In the genomic region with DNA sequence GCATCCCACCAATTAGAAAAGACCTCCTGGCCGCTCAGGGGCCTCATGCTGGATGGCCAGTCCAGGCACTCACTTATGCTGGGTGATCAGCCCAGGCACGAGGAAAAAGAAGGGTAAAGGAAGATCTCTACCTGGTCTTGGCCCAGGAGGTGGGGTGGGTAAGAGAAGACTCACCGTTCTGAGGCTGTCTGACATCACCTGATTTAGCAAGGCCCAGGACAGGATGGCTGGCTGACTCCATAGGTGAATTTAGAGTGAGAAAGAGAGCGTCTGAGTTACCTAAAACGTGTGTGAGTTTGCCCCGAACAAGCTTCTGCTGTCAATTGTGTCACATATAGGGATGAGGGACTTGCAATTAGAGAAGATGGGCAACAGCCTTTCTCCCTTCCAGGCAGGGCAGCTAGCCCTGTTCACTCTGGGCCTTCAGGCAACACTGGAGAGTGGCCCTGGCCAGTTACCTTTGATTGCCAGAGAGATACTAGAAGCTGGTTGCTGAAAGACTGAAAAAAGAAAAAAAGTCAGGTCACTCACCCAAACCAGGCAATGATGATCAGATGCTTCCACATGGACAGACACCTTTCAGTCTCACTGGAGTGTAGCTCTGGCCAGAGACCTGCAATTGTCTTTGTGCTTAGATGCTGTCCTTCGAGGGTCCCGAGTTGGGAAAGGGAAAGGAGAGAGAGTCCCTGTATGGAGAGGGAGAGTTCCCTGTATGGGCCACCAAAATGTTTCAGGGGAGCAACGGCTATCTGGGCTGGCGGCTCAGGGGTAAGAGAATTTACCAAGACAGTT, we compare ENCODE assay signal across 12 cellular contexts. TPM values are rescaled to one million over a fixed set of nuclear protein-coding genes. Genes with fewer than 3 reads are reported as not detected.
DNase-seq lines count a peak whose midpoint lies in the region; FAIRE-seq and TF ChIP-seq lines count a peak whose summit lies in the region.
"Had no signal": no experiment of that assay in that cellular context is flagged by ENCODE, and none has a peak within 500 bp of the region (broad histone marks: within the 10 kb centered on the region; RNA-seq: fewer than 3 reads in every experiment).

No MANE protein-coding gene starts in this region.

- DNase-seq in CD14-positive monocyte (ENCODE audit: low spot score) = no peak
- no peak for DNase-seq in keratinocyte (ENCODE audit: low read depth, low spot score)
- DNase-seq in NOMO-1 (lab: John Stamatoyannopoulos, UW; ENCODE audit: unreplicated experiment in 2 of 2) = no peak
- no peak for DNase-seq in DMS153 (lab: John Stamatoyannopoulos, UW)
- DNase-seq in T-helper 2 cell = no peak
- no peak for DNase-seq in SW480 (ENCODE audit: low spot score)
- DNase-seq: activated T-cell treated with anti-CD3 and anti-CD28 coated beads, Interleukin-2, amount 50 U/mL, for 1 hour; effector memory CD4-positive, alpha-beta T cell; NCI-H510A had no signal

- intact Hi-C loops in CD14-positive monocyte (cut with micrococcal nuclease) = loop anchor here in 1 of 2 donors (5.0 kb wide), 2 partner anchors 37 to 38 kb away; partner anchors contain the start of genes FLOT1 and IER3

- peak overlapping the region; percentile 78 to 100 (median 99) for H3K27ac Mint-ChIP-seq in CD14-positive monocyte

- H3K36me3 ChIP-seq in keratinocyte (ENCODE audit: control insufficient read depth in 2 of 2, extremely low read depth in 1 of 2, insufficient read depth in 2 of 2, low read length in 2 of 2) (no peaks in the 10 kb centered on the region), skeletal muscle tissue (ENCODE audit: control insufficient read depth in 3 of 3, insufficient read depth in 3 of 3, low read length in 3 of 3) (no peaks in the 10 kb centered on the region)

- H3K4me1 Mint-ChIP-seq in CD14-positive monocyte = peaks cover 82% of the 10 kb centered on the region

- H3K4me3 ChIP-seq in keratinocyte (ENCODE audit: control insufficient read depth in 2 of 3, extremely low read depth in 1 of 3, insufficient read depth in 2 of 3, low read depth in 1 of 3, low read length in 3 of 3) (no peak overlapping the region), skeletal muscle tissue (ENCODE audit: low read length in 3 of 3) (no peak overlapping the region)

- H3K36me3 Mint-ChIP-seq in CD14-positive monocyte = peaks cover 4 to 9% of the 10 kb centered on the region in 2 donors

- H3K27ac ChIP-seq in VCaP (peak overlapping the region; percentile 59; the same call in 1 of the 2 replicates), keratinocyte (ENCODE audit: control insufficient read depth, insufficient read depth, low read length) (peak overlapping the region; percentile 49), skeletal muscle tissue (ENCODE audit: low read depth, low read length) (peak overlapping the region; percentile 72)

- no peaks in the 10 kb centered on the region for H3K27me3 ChIP-seq in keratinocyte (ENCODE audit: control insufficient read depth, extremely low read depth, insufficient read depth, low read length)
- no peaks in the 10 kb centered on the region for H3K27me3 ChIP-seq in skeletal muscle tissue (ENCODE audit: control insufficient read depth in 3 of 3, insufficient read depth in 3 of 3, low read length in 3 of 3)

- H3K9ac ChIP-seq in keratinocyte (ENCODE audit: control insufficient read depth, extremely low read depth, insufficient read depth, low read length) = no peak overlapping the region
- H3K9ac ChIP-seq in skeletal muscle tissue (ENCODE audit: low read depth in 1 of 3, low read length in 3 of 3) = no peak overlapping the region

- peaks cover 0 to 2% (median 0%) of the 10 kb centered on the region in 7 donors for H3K9me3 Mint-ChIP-seq in CD14-positive monocyte

- no peak for FAIRE-seq in keratinocyte (lab: Jason Lieb, UNC)
- FAIRE-seq: islet of Langerhans had no signal

- H3K9me3 ChIP-seq in keratinocyte (ENCODE audit: control insufficient read depth, low read depth, low read length) = no peaks in the 10 kb centered on the region
- H3K9me3 ChIP-seq in skeletal muscle tissue (ENCODE audit: control insufficient read depth in 3 of 3, low read length in 3 of 3) = no peaks in the 10 kb centered on the region

- no peaks in the 10 kb centered on the region for H4K20me1 ChIP-seq in keratinocyte (ENCODE audit: control insufficient read depth, extremely low read depth, insufficient read depth, low read length)

- no peaks in the 10 kb centered on the region for H3K79me2 ChIP-seq in keratinocyte (ENCODE audit: control insufficient read depth, insufficient read depth, low read length)

- H3K4me2 ChIP-seq in keratinocyte (ENCODE audit: control insufficient read depth, extremely low read depth, insufficient read depth, low read depth, low read length) = peak overlapping the region; percentile 54

- H3K4me1 ChIP-seq in keratinocyte (ENCODE audit: control insufficient read depth, extremely low read depth, insufficient read depth, low read length) (peaks cover 44% of the 10 kb centered on the region), skeletal muscle tissue (ENCODE audit: control insufficient read depth in 3 of 3, insufficient read depth in 3 of 3, low read length in 3 of 3) (peaks cover 31 to 45% (median 38%) of the 10 kb centered on the region in 3 donors)

- peak overlapping the region in 1 of 2 donors; percentile 87 for H3K4me3 Mint-ChIP-seq in CD14-positive monocyte

- no peak for TF ChIP-seq CTCF in CD14-positive monocyte (IDR thresholded peaks at IDR 0.05)
- TF ChIP-seq CTCF in VCaP (conservative IDR thresholded peaks at IDR 0.05) = no peak
- TF ChIP-seq CTCF in keratinocyte (optimal IDR thresholded peaks at IDR 0.05 in 1 of 3, IDR thresholded peaks at IDR 0.05 in 1 of 3, conservative IDR thresholded peaks at IDR 0.05 in 1 of 3; ENCODE audit: extremely low read depth in 1 of 3, insufficient read depth in 2 of 3, low read length in 3 of 3) = no peak

- no peaks in the 10 kb centered on the region for H3K9me1 ChIP-seq in keratinocyte (ENCODE audit: control insufficient read depth, extremely low read depth, insufficient read depth, low read length)

- dilution Hi-C loops in keratinocyte (cut with MboI; ENCODE audit: extremely low pct_ligation_motif_present, low sequenced_read_pairs) = no loop called here

- H2AFZ ChIP-seq in keratinocyte (ENCODE audit: control insufficient read depth, low read length) = peak overlapping the region; percentile 48

- no peaks in the 10 kb centered on the region for H3K27me3 Mint-ChIP-seq in CD14-positive monocyte (ENCODE audit: low read depth in 3 of 3)

RNA-seq across cellular contexts. Expression of gene IER3, which starts 35.7 kb away (rescaled TPM):
- polyA plus RNA-seq in CD14-positive monocyte = 10 to 100 TPM; 30.6 to 53.2 TPM
- 171 to 289 TPM (median 277 TPM) in 3 replicates for polyA plus RNA-seq in keratinocyte
- polyA plus RNA-seq in keratinocyte (2011; ENCODE audit: low read depth) = 212 TPM
- 139 and 176 TPM in 2 replicates for polyA plus RNA-seq in keratinocyte (2011; cell fraction: cytosol; rRNA removed)
- polyA plus RNA-seq in keratinocyte (2011; cell fraction: nucleus; rRNA removed) = 516 and 549 TPM in 2 replicates
- polyA plus RNA-seq in keratinocyte (2012; ENCODE audit: low replicate concordance) = 226 and 373 TPM in 2 replicates
- 46.6 to 116 TPM (median 58.4 TPM) in 3 replicates for polyA minus RNA-seq in keratinocyte
- 239 TPM for polyA minus RNA-seq in keratinocyte (2011; cell fraction: cytosol; rRNA and poly(A)+ RNA removed)
- 82.4 and 85.6 TPM in 2 replicates for polyA minus RNA-seq in keratinocyte (2011; cell fraction: nucleus; rRNA and poly(A)+ RNA removed)
- total RNA-seq in skeletal muscle tissue = 4.2 TPM

RNA-seq across cellular contexts. Expression of gene FLOT1, which starts 37.6 kb away (rescaled TPM):
- polyA plus RNA-seq in CD14-positive monocyte (100 to 1,000 TPM; 124 to 153 TPM), keratinocyte (21.6 to 23.8 TPM (median 22.1 TPM) in 3 replicates)
- polyA plus RNA-seq in keratinocyte (2011; ENCODE audit: low read depth) = 52.5 TPM
- 14.9 and 21.3 TPM in 2 replicates for polyA plus RNA-seq in keratinocyte (2011; cell fraction: cytosol; rRNA removed)
- polyA plus RNA-seq in keratinocyte (2011; cell fraction: nucleus; rRNA removed) = 21.6 and 22.0 TPM in 2 replicates
- 19.5 and 22.0 TPM in 2 replicates for polyA plus RNA-seq in keratinocyte (2012; ENCODE audit: low replicate concordance)
- 23.2 to 52.7 TPM (median 25.6 TPM) in 3 replicates for polyA minus RNA-seq in keratinocyte
- polyA minus RNA-seq in keratinocyte (2011; cell fraction: cytosol; rRNA and poly(A)+ RNA removed) = 16.3 TPM
- polyA minus RNA-seq in keratinocyte (2011; cell fraction: nucleus; rRNA and poly(A)+ RNA removed) = 14.8 and 19.5 TPM in 2 replicates
- total RNA-seq in skeletal muscle tissue = 44.9 TPM

RNA-seq across cellular contexts. Expression of gene TUBB, which starts 59.9 kb away (rescaled TPM):
- 10 to 100 TPM; 48.4 to 57.0 TPM for polyA plus RNA-seq in CD14-positive monocyte
- 1,010 to 1,517 TPM (median 1,159 TPM) in 3 replicates for polyA plus RNA-seq in keratinocyte
- 84.6 TPM for polyA plus RNA-seq in keratinocyte (2011; ENCODE audit: low read depth)
- polyA plus RNA-seq in keratinocyte (2011; cell fraction: cytosol; rRNA removed) = 1,081 and 1,086 TPM in 2 replicates
- 643 and 747 TPM in 2 replicates for polyA plus RNA-seq in keratinocyte (2011; cell fraction: nucleus; rRNA removed)
- 276 and 1,138 TPM in 2 replicates for polyA plus RNA-seq in keratinocyte (2012; ENCODE audit: low replicate concordance)
- 1,680 to 1,870 TPM (median 1,801 TPM) in 3 replicates for polyA minus RNA-seq in keratinocyte
- 842 TPM for polyA minus RNA-seq in keratinocyte (2011; cell fraction: cytosol; rRNA and poly(A)+ RNA removed)
- 371 and 465 TPM in 2 replicates for polyA minus RNA-seq in keratinocyte (2011; cell fraction: nucleus; rRNA and poly(A)+ RNA removed)
- 317 TPM for total RNA-seq in skeletal muscle tissue
